18 cellular contexts compared by ENCODE assay signal in genomic region chr1:84756455-84757082, GRCh38.
"Had no signal": no experiment of that assay in that cellular context is flagged by ENCODE, and none has a peak within 500 bp of the region (broad histone marks: within the 10 kb centered on the region; RNA-seq: fewer than 3 reads in every experiment).

No MANE protein-coding gene starts in this region.

- H3K9ac ChIP-seq: parathyroid adenoma had no signal

- H3K9me3 ChIP-seq: esophagus muscularis mucosa, left ventricle myocardium inferior, mucosa of descending colon, neutrophil, tibial nerve, uterus had no signal

- DNase-seq: activated CD4-positive, CD25-positive, alpha-beta regulatory T cell treated with anti-CD3 and anti-CD28 coated beads, Interleukin-2, amount 50 U/mL, for 72 hours; activated naive CD8-positive, alpha-beta T cell treated with anti-CD3 and anti-CD28 coated beads for 36 hours; brain microvascular endothelial cell; hippocampal formation; left ventricle myocardium inferior; mucosa of descending colon; naive thymus-derived CD4-positive, alpha-beta T cell; small intestine; stimulated activated CD4-positive, alpha-beta T cell treated with anti-CD3 and anti-CD28 coated beads, Interleukin-4, amount 100 ng/mL, for 4 hours; stimulated activated CD8-positive, alpha-beta memory T cell treated with anti-CD3 and anti-CD28 coated beads, Interleukin-4, amount 100 ng/mL, for 48 hours; stimulated activated naive CD4-positive, alpha-beta T cell treated with Interleukin-2 at 50 U/mL for 16 hours; substantia nigra; uterus had no signal

- H3K36me3 ChIP-seq: brain microvascular endothelial cell, esophagus muscularis mucosa, left ventricle myocardium inferior, neutrophil, tibial nerve, uterus had no signal

- ATAC-seq: mucosa of descending colon; naive thymus-derived CD4-positive, alpha-beta T cell had no signal

- H3K27ac ChIP-seq: brain microvascular endothelial cell, coronary artery, esophagus muscularis mucosa, left ventricle myocardium inferior, neutrophil, parathyroid adenoma, tibial nerve, uterus had no signal

- H3K27me3 ChIP-seq: esophagus muscularis mucosa, tibial nerve, uterus had no signal

- H3K4me3 ChIP-seq: coronary artery, esophagus muscularis mucosa, left ventricle myocardium inferior, mucosa of descending colon, tibial nerve, uterus had no signal

- H3K4me1 ChIP-seq: parathyroid adenoma had no signal
